Comparison of ENCODE assay signal across 1 cellular context in the genomic region with DNA sequence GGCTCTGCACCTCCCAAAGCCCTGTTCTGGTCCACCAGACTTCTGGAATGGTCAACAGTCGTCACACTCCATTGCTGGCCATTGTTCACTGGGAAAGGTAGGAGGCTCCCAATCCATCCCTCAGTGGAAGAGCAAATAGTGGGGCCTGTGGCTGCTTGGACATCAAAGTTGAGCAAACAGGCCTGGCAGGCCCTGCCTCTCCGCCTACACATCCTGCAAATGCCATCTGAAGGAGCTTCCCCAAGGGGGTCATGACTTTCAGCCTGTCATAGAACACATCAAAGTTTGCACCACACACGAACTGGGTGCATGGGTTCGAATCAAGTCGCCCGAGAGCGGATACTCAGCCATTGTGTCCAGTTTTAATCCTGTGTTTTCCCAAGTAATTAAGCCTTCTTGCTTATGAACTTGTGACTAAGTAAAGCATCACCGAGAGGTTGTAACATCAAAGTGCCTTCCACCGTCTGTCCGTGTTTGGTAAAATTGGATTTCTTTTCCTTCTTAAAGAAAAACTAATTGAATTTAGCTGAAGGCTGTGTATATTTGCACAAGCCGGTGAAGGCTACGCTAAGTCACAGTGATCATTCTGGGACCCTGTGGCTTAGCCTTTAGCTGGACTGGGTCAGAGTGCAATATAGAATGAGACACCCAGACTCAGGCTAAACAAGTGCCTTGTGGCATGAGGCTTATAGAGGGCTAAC.
A peak's percentile ranks its signal among the peaks of the same experiment; 100 is the strongest.
TF ChIP-seq lines count a peak whose summit lies in the region.

No MANE protein-coding gene starts in this region.

TF ChIP-seq in HepG2, 621 proteins besides CTCF, POLR2A, EP300 and RAD21 (continued from another document and continues in another):
- TF ChIP-seq, protein P1, sequence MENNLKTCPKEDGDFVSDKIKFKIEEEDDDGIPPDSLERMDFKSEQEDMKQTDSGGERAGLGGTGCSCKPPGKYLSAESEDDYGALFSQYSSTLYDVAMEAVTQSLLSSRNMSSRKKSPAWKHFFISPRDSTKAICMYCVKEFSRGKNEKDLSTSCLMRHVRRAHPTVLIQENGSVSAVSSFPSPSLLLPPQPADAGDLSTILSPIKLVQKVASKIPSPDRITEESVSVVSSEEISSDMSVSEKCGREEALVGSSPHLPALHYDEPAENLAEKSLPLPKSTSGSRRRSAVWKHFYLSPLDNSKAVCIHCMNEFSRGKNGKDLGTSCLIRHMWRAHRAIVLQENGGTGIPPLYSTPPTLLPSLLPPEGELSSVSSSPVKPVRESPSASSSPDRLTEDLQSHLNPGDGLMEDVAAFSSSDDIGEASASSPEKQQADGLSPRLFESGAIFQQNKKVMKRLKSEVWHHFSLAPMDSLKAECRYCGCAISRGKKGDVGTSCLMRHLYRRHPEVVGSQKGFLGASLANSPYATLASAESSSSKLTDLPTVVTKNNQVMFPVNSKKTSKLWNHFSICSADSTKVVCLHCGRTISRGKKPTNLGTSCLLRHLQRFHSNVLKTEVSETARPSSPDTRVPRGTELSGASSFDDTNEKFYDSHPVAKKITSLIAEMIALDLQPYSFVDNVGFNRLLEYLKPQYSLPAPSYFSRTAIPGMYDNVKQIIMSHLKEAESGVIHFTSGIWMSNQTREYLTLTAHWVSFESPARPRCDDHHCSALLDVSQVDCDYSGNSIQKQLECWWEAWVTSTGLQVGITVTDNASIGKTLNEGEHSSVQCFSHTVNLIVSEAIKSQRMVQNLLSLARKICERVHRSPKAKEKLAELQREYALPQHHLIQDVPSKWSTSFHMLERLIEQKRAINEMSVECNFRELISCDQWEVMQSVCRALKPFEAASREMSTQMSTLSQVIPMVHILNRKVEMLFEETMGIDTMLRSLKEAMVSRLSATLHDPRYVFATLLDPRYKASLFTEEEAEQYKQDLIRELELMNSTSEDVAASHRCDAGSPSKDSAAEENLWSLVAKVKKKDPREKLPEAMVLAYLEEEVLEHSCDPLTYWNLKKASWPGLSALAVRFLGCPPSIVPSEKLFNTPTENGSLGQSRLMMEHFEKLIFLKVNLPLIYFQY (CRISPR knock-in tag; IDR thresholded peaks at IDR 0.05; ENCODE audit: borderline replicate concordance): no peak; the same call in 1 of the 2 replicates
- TF ChIP-seq KLF15 (CRISPR knock-in tag; IDR thresholded peaks at IDR 0.05; ENCODE audit: borderline replicate concordance) (no peak), GTF2F1 (IDR thresholded peaks at IDR 0.05; ENCODE audit: low read length) (no peak), ETV5 (CRISPR knock-in tag; IDR thresholded peaks at IDR 0.05; ENCODE audit: borderline replicate concordance) (peak; percentile 89), NFE2L2 (IDR thresholded peaks at IDR 0.05; ENCODE audit: low read length) (no peak), MBNL3 (CRISPR knock-in tag; conservative IDR thresholded peaks at IDR 0.05) (no peak), ZBTB21 (CRISPR knock-in tag; IDR thresholded peaks at IDR 0.05) (peak; percentile 37; the same call in 1 of the 2 replicates), ARHGAP35 (CRISPR knock-in tag; IDR thresholded peaks at IDR 0.05; ENCODE audit: borderline replicate concordance) (no peak), MTA1 (CRISPR knock-in tag; IDR thresholded peaks at IDR 0.05; ENCODE audit: borderline replicate concordance) (peak; percentile 93), ZZZ3 (CRISPR knock-in tag; IDR thresholded peaks at IDR 0.05; ENCODE audit: borderline replicate concordance) (no peak), ZNF652 (CRISPR knock-in tag; IDR thresholded peaks at IDR 0.05; ENCODE audit: borderline replicate concordance, low read depth) (no peak; the same call in 1 of the 2 replicates), KDM6A (CRISPR knock-in tag; IDR thresholded peaks at IDR 0.05; ENCODE audit: low read depth) (peak; percentile 86), MIER2 (CRISPR knock-in tag; IDR thresholded peaks at IDR 0.05) (peak; percentile 72), ZNF256 (CRISPR knock-in tag; conservative IDR thresholded peaks at IDR 0.05) (no peak), RBAK (CRISPR knock-in tag; IDR thresholded peaks at IDR 0.05) (no peak), ZNF282 (IDR thresholded peaks at IDR 0.05; ENCODE audit: partially characterized antibody) (no peak), ZNF766 (CRISPR knock-in tag; IDR thresholded peaks at IDR 0.05; ENCODE audit: borderline replicate concordance) (peak; percentile 58; the same call in 1 of the 2 replicates), SRSF9 (IDR thresholded peaks at IDR 0.05; ENCODE audit: borderline replicate concordance, insufficient read depth, low read depth, low read length, poor library complexity, severe bottlenecking) (no peak), RBFOX2 (IDR thresholded peaks at IDR 0.05; ENCODE audit: low read depth, low read length) (no peak), NCOR1 (IDR thresholded peaks at IDR 0.05; ENCODE audit: borderline replicate concordance, low read length) (peak; percentile 68; the same call in 1 of the 2 replicates), TGIF2 (CRISPR knock-in tag; IDR thresholded peaks at IDR 0.05) (no peak), ATF1 (CRISPR knock-in tag; IDR thresholded peaks at IDR 0.05) (peak; percentile 72), GABPB1 (CRISPR knock-in tag; IDR thresholded peaks at IDR 0.05) (no peak)
- TF ChIP-seq, protein P2, sequence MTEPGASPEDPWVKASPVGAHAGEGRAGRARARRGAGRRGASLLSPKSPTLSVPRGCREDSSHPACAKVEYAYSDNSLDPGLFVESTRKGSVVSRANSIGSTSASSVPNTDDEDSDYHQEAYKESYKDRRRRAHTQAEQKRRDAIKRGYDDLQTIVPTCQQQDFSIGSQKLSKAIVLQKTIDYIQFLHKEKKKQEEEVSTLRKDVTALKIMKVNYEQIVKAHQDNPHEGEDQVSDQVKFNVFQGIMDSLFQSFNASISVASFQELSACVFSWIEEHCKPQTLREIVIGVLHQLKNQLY (CRISPR knock-in tag; IDR thresholded peaks at IDR 0.05): peak; percentile 88
- TF ChIP-seq, protein P3, sequence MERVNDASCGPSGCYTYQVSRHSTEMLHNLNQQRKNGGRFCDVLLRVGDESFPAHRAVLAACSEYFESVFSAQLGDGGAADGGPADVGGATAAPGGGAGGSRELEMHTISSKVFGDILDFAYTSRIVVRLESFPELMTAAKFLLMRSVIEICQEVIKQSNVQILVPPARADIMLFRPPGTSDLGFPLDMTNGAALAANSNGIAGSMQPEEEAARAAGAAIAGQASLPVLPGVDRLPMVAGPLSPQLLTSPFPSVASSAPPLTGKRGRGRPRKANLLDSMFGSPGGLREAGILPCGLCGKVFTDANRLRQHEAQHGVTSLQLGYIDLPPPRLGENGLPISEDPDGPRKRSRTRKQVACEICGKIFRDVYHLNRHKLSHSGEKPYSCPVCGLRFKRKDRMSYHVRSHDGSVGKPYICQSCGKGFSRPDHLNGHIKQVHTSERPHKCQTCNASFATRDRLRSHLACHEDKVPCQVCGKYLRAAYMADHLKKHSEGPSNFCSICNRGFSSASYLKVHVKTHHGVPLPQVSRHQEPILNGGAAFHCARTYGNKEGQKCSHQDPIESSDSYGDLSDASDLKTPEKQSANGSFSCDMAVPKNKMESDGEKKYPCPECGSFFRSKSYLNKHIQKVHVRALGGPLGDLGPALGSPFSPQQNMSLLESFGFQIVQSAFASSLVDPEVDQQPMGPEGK (CRISPR knock-in tag; IDR thresholded peaks at IDR 0.05): peak; percentile 95
- TF ChIP-seq, protein P4, sequence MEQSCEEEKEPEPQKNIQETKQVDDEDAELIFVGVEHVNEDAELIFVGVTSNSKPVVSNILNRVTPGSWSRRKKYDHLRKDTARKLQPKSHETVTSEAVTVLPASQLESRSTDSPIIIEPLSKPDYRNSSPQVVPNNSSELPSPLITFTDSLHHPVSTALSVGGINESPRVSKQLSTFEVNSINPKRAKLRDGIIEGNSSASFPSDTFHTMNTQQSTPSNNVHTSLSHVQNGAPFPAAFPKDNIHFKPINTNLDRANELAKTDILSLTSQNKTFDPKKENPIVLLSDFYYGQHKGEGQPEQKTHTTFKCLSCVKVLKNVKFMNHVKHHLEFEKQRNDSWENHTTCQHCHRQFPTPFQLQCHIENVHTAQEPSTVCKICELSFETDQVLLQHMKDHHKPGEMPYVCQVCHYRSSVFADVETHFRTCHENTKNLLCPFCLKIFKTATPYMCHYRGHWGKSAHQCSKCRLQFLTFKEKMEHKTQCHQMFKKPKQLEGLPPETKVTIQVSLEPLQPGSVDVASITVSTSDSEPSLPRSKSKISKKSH (CRISPR knock-in tag; IDR thresholded peaks at IDR 0.05; ENCODE audit: borderline replicate concordance): no peak
- TF ChIP-seq, protein P5, sequence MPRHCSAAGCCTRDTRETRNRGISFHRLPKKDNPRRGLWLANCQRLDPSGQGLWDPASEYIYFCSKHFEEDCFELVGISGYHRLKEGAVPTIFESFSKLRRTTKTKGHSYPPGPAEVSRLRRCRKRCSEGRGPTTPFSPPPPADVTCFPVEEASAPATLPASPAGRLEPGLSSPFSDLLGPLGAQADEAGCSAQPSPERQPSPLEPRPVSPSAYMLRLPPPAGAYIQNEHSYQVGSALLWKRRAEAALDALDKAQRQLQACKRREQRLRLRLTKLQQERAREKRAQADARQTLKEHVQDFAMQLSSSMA (CRISPR knock-in tag; IDR thresholded peaks at IDR 0.05): no peak
- TF ChIP-seq, protein P6, sequence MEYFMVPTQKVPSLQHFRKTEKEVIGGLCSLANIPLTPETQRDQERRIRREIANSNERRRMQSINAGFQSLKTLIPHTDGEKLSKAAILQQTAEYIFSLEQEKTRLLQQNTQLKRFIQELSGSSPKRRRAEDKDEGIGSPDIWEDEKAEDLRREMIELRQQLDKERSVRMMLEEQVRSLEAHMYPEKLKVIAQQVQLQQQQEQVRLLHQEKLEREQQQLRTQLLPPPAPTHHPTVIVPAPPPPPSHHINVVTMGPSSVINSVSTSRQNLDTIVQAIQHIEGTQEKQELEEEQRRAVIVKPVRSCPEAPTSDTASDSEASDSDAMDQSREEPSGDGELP (IDR thresholded peaks at IDR 0.05; ENCODE audit: borderline replicate concordance, low read depth): peak; percentile 33; the same call in 1 of the 2 replicates
- TF ChIP-seq, protein P7, sequence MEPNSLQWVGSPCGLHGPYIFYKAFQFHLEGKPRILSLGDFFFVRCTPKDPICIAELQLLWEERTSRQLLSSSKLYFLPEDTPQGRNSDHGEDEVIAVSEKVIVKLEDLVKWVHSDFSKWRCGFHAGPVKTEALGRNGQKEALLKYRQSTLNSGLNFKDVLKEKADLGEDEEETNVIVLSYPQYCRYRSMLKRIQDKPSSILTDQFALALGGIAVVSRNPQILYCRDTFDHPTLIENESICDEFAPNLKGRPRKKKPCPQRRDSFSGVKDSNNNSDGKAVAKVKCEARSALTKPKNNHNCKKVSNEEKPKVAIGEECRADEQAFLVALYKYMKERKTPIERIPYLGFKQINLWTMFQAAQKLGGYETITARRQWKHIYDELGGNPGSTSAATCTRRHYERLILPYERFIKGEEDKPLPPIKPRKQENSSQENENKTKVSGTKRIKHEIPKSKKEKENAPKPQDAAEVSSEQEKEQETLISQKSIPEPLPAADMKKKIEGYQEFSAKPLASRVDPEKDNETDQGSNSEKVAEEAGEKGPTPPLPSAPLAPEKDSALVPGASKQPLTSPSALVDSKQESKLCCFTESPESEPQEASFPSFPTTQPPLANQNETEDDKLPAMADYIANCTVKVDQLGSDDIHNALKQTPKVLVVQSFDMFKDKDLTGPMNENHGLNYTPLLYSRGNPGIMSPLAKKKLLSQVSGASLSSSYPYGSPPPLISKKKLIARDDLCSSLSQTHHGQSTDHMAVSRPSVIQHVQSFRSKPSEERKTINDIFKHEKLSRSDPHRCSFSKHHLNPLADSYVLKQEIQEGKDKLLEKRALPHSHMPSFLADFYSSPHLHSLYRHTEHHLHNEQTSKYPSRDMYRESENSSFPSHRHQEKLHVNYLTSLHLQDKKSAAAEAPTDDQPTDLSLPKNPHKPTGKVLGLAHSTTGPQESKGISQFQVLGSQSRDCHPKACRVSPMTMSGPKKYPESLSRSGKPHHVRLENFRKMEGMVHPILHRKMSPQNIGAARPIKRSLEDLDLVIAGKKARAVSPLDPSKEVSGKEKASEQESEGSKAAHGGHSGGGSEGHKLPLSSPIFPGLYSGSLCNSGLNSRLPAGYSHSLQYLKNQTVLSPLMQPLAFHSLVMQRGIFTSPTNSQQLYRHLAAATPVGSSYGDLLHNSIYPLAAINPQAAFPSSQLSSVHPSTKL (CRISPR knock-in tag; IDR thresholded peaks at IDR 0.05): peak; percentile 96
- TF ChIP-seq, protein P8, sequence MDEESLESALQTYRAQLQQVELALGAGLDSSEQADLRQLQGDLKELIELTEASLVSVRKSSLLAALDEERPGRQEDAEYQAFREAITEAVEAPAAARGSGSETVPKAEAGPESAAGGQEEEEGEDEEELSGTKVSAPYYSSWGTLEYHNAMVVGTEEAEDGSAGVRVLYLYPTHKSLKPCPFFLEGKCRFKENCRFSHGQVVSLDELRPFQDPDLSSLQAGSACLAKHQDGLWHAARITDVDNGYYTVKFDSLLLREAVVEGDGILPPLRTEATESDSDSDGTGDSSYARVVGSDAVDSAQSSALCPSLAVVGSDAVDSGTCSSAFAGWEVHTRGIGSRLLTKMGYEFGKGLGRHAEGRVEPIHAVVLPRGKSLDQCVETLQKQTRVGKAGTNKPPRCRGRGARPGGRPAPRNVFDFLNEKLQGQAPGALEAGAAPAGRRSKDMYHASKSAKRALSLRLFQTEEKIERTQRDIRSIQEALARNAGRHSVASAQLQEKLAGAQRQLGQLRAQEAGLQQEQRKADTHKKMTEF (CRISPR knock-in tag; IDR thresholded peaks at IDR 0.05): peak; percentile 87
- TF ChIP-seq, protein P9, sequence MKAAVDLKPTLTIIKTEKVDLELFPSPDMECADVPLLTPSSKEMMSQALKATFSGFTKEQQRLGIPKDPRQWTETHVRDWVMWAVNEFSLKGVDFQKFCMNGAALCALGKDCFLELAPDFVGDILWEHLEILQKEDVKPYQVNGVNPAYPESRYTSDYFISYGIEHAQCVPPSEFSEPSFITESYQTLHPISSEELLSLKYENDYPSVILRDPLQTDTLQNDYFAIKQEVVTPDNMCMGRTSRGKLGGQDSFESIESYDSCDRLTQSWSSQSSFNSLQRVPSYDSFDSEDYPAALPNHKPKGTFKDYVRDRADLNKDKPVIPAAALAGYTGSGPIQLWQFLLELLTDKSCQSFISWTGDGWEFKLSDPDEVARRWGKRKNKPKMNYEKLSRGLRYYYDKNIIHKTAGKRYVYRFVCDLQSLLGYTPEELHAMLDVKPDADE (CRISPR knock-in tag; IDR thresholded peaks at IDR 0.05): no peak
- TF ChIP-seq, protein P10, sequence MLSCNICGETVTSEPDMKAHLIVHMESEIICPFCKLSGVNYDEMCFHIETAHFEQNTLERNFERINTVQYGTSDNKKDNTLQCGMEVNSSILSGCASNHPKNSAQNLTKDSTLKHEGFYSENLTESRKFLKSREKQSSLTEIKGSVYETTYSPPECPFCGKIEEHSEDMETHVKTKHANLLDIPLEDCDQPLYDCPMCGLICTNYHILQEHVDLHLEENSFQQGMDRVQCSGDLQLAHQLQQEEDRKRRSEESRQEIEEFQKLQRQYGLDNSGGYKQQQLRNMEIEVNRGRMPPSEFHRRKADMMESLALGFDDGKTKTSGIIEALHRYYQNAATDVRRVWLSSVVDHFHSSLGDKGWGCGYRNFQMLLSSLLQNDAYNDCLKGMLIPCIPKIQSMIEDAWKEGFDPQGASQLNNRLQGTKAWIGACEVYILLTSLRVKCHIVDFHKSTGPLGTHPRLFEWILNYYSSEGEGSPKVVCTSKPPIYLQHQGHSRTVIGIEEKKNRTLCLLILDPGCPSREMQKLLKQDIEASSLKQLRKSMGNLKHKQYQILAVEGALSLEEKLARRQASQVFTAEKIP (CRISPR knock-in tag; IDR thresholded peaks at IDR 0.05; ENCODE audit: borderline replicate concordance): no peak
- TF ChIP-seq, protein P11, sequence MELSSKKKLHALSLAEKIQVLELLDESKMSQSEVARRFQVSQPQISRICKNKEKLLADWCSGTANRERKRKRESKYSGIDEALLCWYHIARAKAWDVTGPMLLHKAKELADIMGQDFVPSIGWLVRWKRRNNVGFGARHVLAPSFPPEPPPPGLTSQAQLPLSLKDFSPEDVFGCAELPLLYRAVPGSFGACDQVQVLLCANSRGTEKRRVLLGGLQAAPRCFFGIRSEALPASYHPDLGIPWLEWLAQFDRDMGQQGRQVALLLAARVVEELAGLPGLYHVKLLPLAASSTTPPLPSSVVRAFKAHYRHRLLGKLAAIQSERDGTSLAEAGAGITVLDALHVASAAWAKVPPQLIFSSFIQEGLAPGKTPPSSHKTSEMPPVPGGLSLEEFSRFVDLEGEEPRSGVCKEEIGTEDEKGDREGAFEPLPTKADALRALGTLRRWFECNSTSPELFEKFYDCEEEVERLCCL (CRISPR knock-in tag; IDR thresholded peaks at IDR 0.05; ENCODE audit: borderline replicate concordance): no peak
